24 cellular contexts compared by ENCODE assay signal in the genomic region with DNA sequence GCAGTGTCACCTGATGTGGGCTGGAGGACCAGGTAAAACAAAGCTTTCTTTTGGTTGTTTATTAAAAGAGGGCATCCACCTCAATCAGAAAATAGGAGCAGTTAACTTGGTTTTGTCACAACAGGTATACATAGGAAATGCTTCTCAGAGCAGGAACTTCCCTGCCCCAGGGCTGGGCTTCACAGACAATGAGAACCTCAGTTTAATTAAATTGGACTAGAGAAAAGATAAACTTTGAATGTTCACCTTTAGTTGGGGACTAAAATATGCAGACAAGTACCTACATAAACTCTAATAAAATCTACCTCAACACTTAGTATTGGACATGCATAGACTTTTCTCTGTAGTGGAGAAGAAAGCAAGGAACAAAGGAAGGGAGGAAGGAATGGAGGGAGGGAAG.
"Had no signal": no experiment of that assay in that cellular context is flagged by ENCODE, and none has a peak within 500 bp of the region (broad histone marks: within the 10 kb centered on the region; RNA-seq: fewer than 3 reads in every experiment).

No MANE protein-coding gene starts in this region.

- H3K27me3 ChIP-seq: dorsolateral prefrontal cortex, gastrocnemius medialis, heart right ventricle, ovary, right atrium auricular region, sigmoid colon, stomach, transverse colon had no signal

- ATAC-seq: gastrocnemius medialis; heart right ventricle; left cardiac atrium; lower lobe of right lung; naive thymus-derived CD4-positive, alpha-beta T cell had no signal

- H3K4me3 Mint-ChIP-seq: naive thymus-derived CD4-positive, alpha-beta T cell; neural crest cell had no signal

- H3K4me3 ChIP-seq: dorsolateral prefrontal cortex, gastrocnemius medialis, heart right ventricle, left ventricle myocardium inferior, lower lobe of right lung, ovary, right atrium auricular region, sigmoid colon, skin epidermis, stomach, thoracic aorta, transverse colon had no signal

- FAIRE-seq: kidney had no signal

- H3K27ac Mint-ChIP-seq: naive thymus-derived CD4-positive, alpha-beta T cell had no signal

- H3K36me3 ChIP-seq: gastrocnemius medialis, heart right ventricle, left ventricle myocardium inferior, lower lobe of right lung, ovary, right atrium auricular region, sigmoid colon, stomach, thoracic aorta, transverse colon had no signal

- H3K9me3 ChIP-seq: gastrocnemius medialis, heart right ventricle, left ventricle myocardium inferior, lower lobe of right lung, ovary, right atrium auricular region, sigmoid colon, stomach, thoracic aorta, transverse colon had no signal

- DNase-seq: central memory CD4-positive, alpha-beta T cell; cortex of kidney; dorsolateral prefrontal cortex; effector memory CD4-positive, alpha-beta T cell; gastrocnemius medialis; heart right ventricle; kidney; left cardiac atrium; left ventricle myocardium inferior; lower lobe of right lung; mesendoderm; naive thymus-derived CD4-positive, alpha-beta T cell; ovary; sigmoid colon; stimulated activated CD4-positive, alpha-beta T cell treated with anti-CD3 and anti-CD28 coated beads, Interleukin-2, amount 100 ng/mL, for 24 hours; stimulated activated CD4-positive, alpha-beta T cell treated with anti-CD3 and anti-CD28 coated beads, Interleukin-4, amount 100 ng/mL, for 4 hours; stimulated activated naive CD4-positive, alpha-beta T cell; stomach; substantia nigra; transverse colon had no signal

- H3K36me3 Mint-ChIP-seq: naive thymus-derived CD4-positive, alpha-beta T cell had no signal

- H3K4me1 Mint-ChIP-seq: naive thymus-derived CD4-positive, alpha-beta T cell had no signal

- H3K9me3 Mint-ChIP-seq: neural crest cell had no signal

- H3K27ac ChIP-seq: dorsolateral prefrontal cortex, gastrocnemius medialis, heart right ventricle, left ventricle myocardium inferior, lower lobe of right lung, ovary, right atrium auricular region, sigmoid colon, stomach, thoracic aorta, transverse colon had no signal

- H3K4me1 ChIP-seq: gastrocnemius medialis, stomach had no signal
